In genomic region chr11:74570266-74571061, GRCh38 we compare ENCODE assay signal across 8 cellular contexts. TPM values are rescaled to one million over a fixed set of nuclear protein-coding genes. Genes with fewer than 3 reads are reported as not detected.
DNase-seq lines count a peak whose midpoint lies in the region; ATAC-seq, FAIRE-seq and TF ChIP-seq lines count a peak whose summit lies in the region.

No MANE protein-coding gene starts in this region.

- no peaks in the 10 kb centered on the region for H3K9me2 ChIP-seq in OCI-LY7 (ENCODE audit: insufficient read depth, low read length)

- POLR2A ChIA-PET in OCI-LY7 (lab: Charles Lee): interaction anchor here (0.6 kb wide), 1 partner anchor 120 kb away, joined by 3 read pairs; no protein-coding TSS in a partner anchor

- ATAC-seq in left colon (peak; percentile 60), HG02610 (IDR thresholded peaks at IDR 0.05; ENCODE audit: unreplicated experiment) (no peak)

- no peak overlapping the region for H2AFZ ChIP-seq in OCI-LY7 (ENCODE audit: low read length)
- no peak overlapping the region for H2AFZ ChIP-seq in mammary epithelial cell (ENCODE audit: low read depth, low read length)

- H3K9me3 ChIP-seq in OCI-LY7 (ENCODE audit: low read length): no peaks in the 10 kb centered on the region
- H3K9me3 ChIP-seq in mammary epithelial cell (replicated peaks; ENCODE audit: insufficient read depth, low read length): no peaks in the 10 kb centered on the region
- no peaks in the 10 kb centered on the region for H3K9me3 ChIP-seq in testis

- H3K4me3 ChIP-seq in OCI-LY7 (ENCODE audit: low read depth, low read length, poor library complexity, severe bottlenecking): no peak overlapping the region
- no peak overlapping the region for H3K4me3 ChIP-seq in mammary epithelial cell (replicated peaks in 1 of 3; ENCODE audit: insufficient read depth in 1 of 3, low read depth in 2 of 3, low read length in 3 of 3)
- H3K4me3 ChIP-seq in testis: no peak overlapping the region

- CTCF ChIA-PET in OCI-LY7 (lab: Charles Lee; ENCODE audit: unreplicated experiment): interaction anchor here (2.6 kb wide), 1 partner anchor 118 kb away, joined by 10 read pairs; no protein-coding TSS in a partner anchor
- CTCF ChIA-PET in mammary epithelial cell (lab: Charles Lee; ENCODE audit: low non-redundant PET): interaction anchor here (0.6 to 2.0 kb wide), 4 partner anchors 10 to 121 kb away, joined by 3 to 72 read pairs (median 18); no protein-coding TSS in a partner anchor

- no peak overlapping the region for H3K9ac ChIP-seq in mammary epithelial cell (ENCODE audit: insufficient read depth, low read length)

- TF ChIP-seq POLR2A in testis (IDR thresholded peaks at IDR 0.05): no peak

- H3K36me3 ChIP-seq in OCI-LY7 (ENCODE audit: insufficient read depth, low read length) (no peaks in the 10 kb centered on the region), mammary epithelial cell (ENCODE audit: insufficient read depth, low read length) (no peaks in the 10 kb centered on the region), testis (ENCODE audit: low read depth, missing control alignments) (no peaks in the 10 kb centered on the region)

- DNase-seq in DMS153 treated with DMSO at 0.1 percent for 48 hours (lab: John Stamatoyannopoulos, UW; ENCODE audit: unreplicated experiment): peak; percentile 45
- DNase-seq in HTR-8/SVneo (ENCODE audit: insufficient read length, low spot score): peak; percentile 80
- DNase-seq in OCI-LY7 (ENCODE audit: low spot score): peak; percentile 59
- DNase-seq in mammary epithelial cell: peak; percentile 35
- DNase-seq in left colon: peak; percentile 54 to 64
- peak; percentile 69 for DNase-seq in testis
- no peak for DNase-seq in NK-92 (lab: John Stamatoyannopoulos, UW; ENCODE audit: unreplicated experiment)

- in situ Hi-C loops in mammary epithelial cell (cut with MboI; ENCODE audit: low sequenced_read_pairs in 2 of 2): loop anchor here (5.0 to 10.0 kb wide), 2 partner anchors 118 to 316 kb away; no protein-coding TSS in a partner anchor

- dilution Hi-C loops in mammary epithelial cell (cut with HindIII; ENCODE audit: low sequenced_read_pairs): loop anchor here (10.0 to 25.0 kb wide), 3 partner anchors 126 to 308 kb away; no protein-coding TSS in a partner anchor

- no peaks in the 10 kb centered on the region for H3K79me2 ChIP-seq in OCI-LY7 (ENCODE audit: insufficient read depth, low read depth, low read length)
- H3K79me2 ChIP-seq in mammary epithelial cell (ENCODE audit: insufficient read depth, low read length): no peaks in the 10 kb centered on the region

- H3K4me2 ChIP-seq in OCI-LY7 (ENCODE audit: low read length) (no peak overlapping the region), mammary epithelial cell (ENCODE audit: insufficient read depth, low read depth, low read length) (no peak overlapping the region)

- 46% methylated on average over 7 of the region's 8 CpGs for WGBS in mammary epithelial cell (ENCODE audit: low coverage, missing lambda C conversion rate)
- 63 to 67% methylated on average over 8 of the region's 8 CpGs for WGBS in testis, 2 donors

- TF ChIP-seq CTCF in OCI-LY7 (conservative IDR thresholded peaks at IDR 0.05; ENCODE audit: low read length) (peak; percentile 91), mammary epithelial cell (conservative IDR thresholded peaks at IDR 0.05 in 1 of 2, IDR thresholded peaks at IDR 0.05 in 1 of 2; ENCODE audit: extremely low read depth in 1 of 2, insufficient read depth in 1 of 2, low read depth in 1 of 2, low read length in 2 of 2) (peak; percentile 78 to 82), testis (IDR thresholded peaks at IDR 0.05) (peak; percentile 36 to 76 (median 42))

- no peaks in the 10 kb centered on the region for H3K4me1 ChIP-seq in OCI-LY7 (ENCODE audit: insufficient read depth, low read length, poor library complexity, severe bottlenecking)
- no peaks in the 10 kb centered on the region for H3K4me1 ChIP-seq in mammary epithelial cell (ENCODE audit: insufficient read depth, low read length)
- no peaks in the 10 kb centered on the region for H3K4me1 ChIP-seq in testis

- FAIRE-seq in HTR-8/SVneo (lab: Jason Lieb, UNC): peak; percentile 9

- no TSS peak for BruUV-seq in OCI-LY7 (replicated peaks; lab: Mats Ljungman, UMichigan)
- BruUV-seq in mammary epithelial cell (replicated peaks; lab: Mats Ljungman, UMichigan): no TSS peak

- H3K27ac ChIP-seq in OCI-LY7 (ENCODE audit: low read depth, low read length, poor library complexity, severe bottlenecking) (no peak overlapping the region), mammary epithelial cell (ENCODE audit: insufficient read depth, low read depth, low read length) (no peak overlapping the region), testis (no peak overlapping the region)

- H4K20me1 ChIP-seq in OCI-LY7 (ENCODE audit: insufficient read depth, low read length) (no peaks in the 10 kb centered on the region), mammary epithelial cell (ENCODE audit: insufficient read depth, low read length) (no peaks in the 10 kb centered on the region)

- H3K27me3 ChIP-seq in mammary epithelial cell (ENCODE audit: insufficient read depth, low read length): no peaks in the 10 kb centered on the region
- no peaks in the 10 kb centered on the region for H3K27me3 ChIP-seq in testis

- intact Hi-C loops in OCI-LY7 (cut with micrococcal nuclease; ENCODE audit: unreplicated experiment) (loop anchor here (1.0 kb wide), 1 partner anchor 117 kb away; no protein-coding TSS in a partner anchor), mammary epithelial cell (cut with micrococcal nuclease) (loop anchor here (1.0 to 2.0 kb wide), 5 partner anchors 82 to 606 kb away; no protein-coding TSS in a partner anchor), left colon (cut with DNase I, micrococcal nuclease) (loop anchor here in 1 of 2 donors (5.0 kb wide), 1 partner anchor 118 kb away; no protein-coding TSS in a partner anchor), testis (cut with DNase I; ENCODE audit: low total_unique reads) (no loop called here)

RNA-seq across cellular contexts. Expression of gene POLD3, which starts 21.9 kb away (rescaled TPM):
- total RNA-seq in OCI-LY7 (2014; rRNA removed; shearing (Covaris generic)): 38.8 and 43.0 TPM in 2 replicates
- total RNA-seq in OCI-LY7 (2022): 39.3 and 40.7 TPM in 2 replicates
- total RNA-seq in mammary epithelial cell: 10 to 100 TPM; 11.0 to 26.8 TPM
- polyA plus RNA-seq in mammary epithelial cell: 17.0 TPM
- polyA minus RNA-seq in mammary epithelial cell: 92.0 TPM
- 10 to 100 TPM; 21.0 to 33.3 TPM for total RNA-seq in left colon
- total RNA-seq in testis: 10 to 100 TPM; 25.2 to 32.9 TPM
- polyA plus RNA-seq in testis (ENCODE audit: insufficient read depth, low read depth, low replicate concordance): 36.3 TPM
